27 cellular contexts compared by ENCODE assay signal in genomic region chr1:81050390-81050789, GRCh38.
"Had no signal": no experiment of that assay in that cellular context is flagged by ENCODE, and none has a peak within 500 bp of the region (broad histone marks: within the 10 kb centered on the region; RNA-seq: fewer than 3 reads in every experiment).

No MANE protein-coding gene starts in this region.

- FAIRE-seq: urothelium cell line had no signal

- DNase-seq: stimulated activated CD4-positive, alpha-beta T cell treated with anti-CD3 and anti-CD28 coated beads, Interleukin-2, amount 100 ng/mL, for 48 hours; stimulated activated CD4-positive, alpha-beta T cell treated with anti-CD3 and anti-CD28 coated beads, Interleukin-4, amount 100 ng/mL, for 1 hour; stimulated activated CD4-positive, alpha-beta T cell treated with anti-CD3 and anti-CD28 coated beads, Interleukin-4, amount 100 ng/mL, for 24 hours; stimulated activated CD4-positive, alpha-beta T cell treated with anti-CD3 and anti-CD28 coated beads, Interleukin-4, amount 100 ng/mL, for 4 hours; stimulated activated CD8-positive, alpha-beta memory T cell treated with anti-CD3 and anti-CD28 coated beads, Interleukin-4, amount 100 ng/mL, for 48 hours; stimulated activated naive B cell treated with anti-CD40 and anti-IgM and Interleukin-4, amounts not matched to agents 10 μg/mL and 1 μg/mL and 100 μg/mL, for 72 hours; stimulated activated naive CD4-positive, alpha-beta T cell; stimulated activated naive CD4-positive, alpha-beta T cell treated with Interleukin-2 at 50 U/mL for 16 hours; stimulated activated naive CD8-positive, alpha-beta T cell treated with anti-CD3 and anti-CD28 coated beads, Interleukin-15, amount 100 ng/mL, for 72 hours; stimulated activated naive CD8-positive, alpha-beta T cell treated with anti-CD3 and anti-CD28 coated beads, Interleukin-15, Interleukin-2, amounts not matched to agents 100 U/mL and 50 U/mL, for 24 hours; stomach; substantia nigra; testis; thyroid gland; tibial artery; transverse colon; trophoblast cell; upper lobe of left lung; upper lobe of right lung; uterus had no signal

- H3K9me3 ChIP-seq: stomach, suprapubic skin, testis, thoracic aorta, thyroid gland, tibial artery, tibial nerve, transverse colon, upper lobe of left lung, upper lobe of right lung, uterus, vagina had no signal

- H3K4me3 ChIP-seq: stomach, suprapubic skin, testis, thoracic aorta, thyroid gland, tibial artery, tibial nerve, transverse colon, upper lobe of left lung, upper lobe of right lung, uterus, vagina had no signal

- H3K4me1 ChIP-seq: stomach, suprapubic skin, testis, thyroid gland, tibial artery, tibial nerve, transverse colon, upper lobe of left lung, upper lobe of right lung, uterus, vagina had no signal

- H3K27ac ChIP-seq: stomach, suprapubic skin, testis, thoracic aorta, thyroid gland, tibial artery, tibial nerve, transverse colon, upper lobe of left lung, upper lobe of right lung, uterus, vagina had no signal

- ATAC-seq: stimulated activated effector memory CD8-positive, alpha-beta T cell treated with anti-CD3 and anti-CD28 coated beads, Interleukin-12 subunit alpha, Interleukin-12 subunit beta, amount 100 ng/mL, for 72 hours; stimulated activated memory B cell treated with anti-CD40 and anti-IgM and Interleukin-4, amounts not matched to agents 10 μg/mL and 1 μg/mL and 100 μg/mL, for 72 hours; stimulated activated naive B cell treated with anti-CD40 and anti-IgM and Interleukin-4, amounts not matched to agents 10 μg/mL and 1 μg/mL and 100 μg/mL, for 72 hours; stimulated activated naive CD8-positive, alpha-beta T cell treated with anti-CD3 and anti-CD28 coated beads, Interleukin-15, amount 100 ng/mL, for 72 hours; stimulated activated naive CD8-positive, alpha-beta T cell treated with anti-CD3 and anti-CD28 coated beads, Interleukin-15, Interleukin-2, amounts not matched to agents 100 U/mL and 50 U/mL, for 24 hours; upper lobe of right lung had no signal

- H3K36me3 ChIP-seq: stomach, suprapubic skin, thoracic aorta, thyroid gland, tibial artery, tibial nerve, transverse colon, upper lobe of left lung, upper lobe of right lung, uterus, vagina had no signal

- H3K27me3 ChIP-seq: stomach, suprapubic skin, testis, thyroid gland, tibial artery, tibial nerve, transverse colon, upper lobe of left lung, upper lobe of right lung, uterus, vagina had no signal
